In the genomic region with DNA sequence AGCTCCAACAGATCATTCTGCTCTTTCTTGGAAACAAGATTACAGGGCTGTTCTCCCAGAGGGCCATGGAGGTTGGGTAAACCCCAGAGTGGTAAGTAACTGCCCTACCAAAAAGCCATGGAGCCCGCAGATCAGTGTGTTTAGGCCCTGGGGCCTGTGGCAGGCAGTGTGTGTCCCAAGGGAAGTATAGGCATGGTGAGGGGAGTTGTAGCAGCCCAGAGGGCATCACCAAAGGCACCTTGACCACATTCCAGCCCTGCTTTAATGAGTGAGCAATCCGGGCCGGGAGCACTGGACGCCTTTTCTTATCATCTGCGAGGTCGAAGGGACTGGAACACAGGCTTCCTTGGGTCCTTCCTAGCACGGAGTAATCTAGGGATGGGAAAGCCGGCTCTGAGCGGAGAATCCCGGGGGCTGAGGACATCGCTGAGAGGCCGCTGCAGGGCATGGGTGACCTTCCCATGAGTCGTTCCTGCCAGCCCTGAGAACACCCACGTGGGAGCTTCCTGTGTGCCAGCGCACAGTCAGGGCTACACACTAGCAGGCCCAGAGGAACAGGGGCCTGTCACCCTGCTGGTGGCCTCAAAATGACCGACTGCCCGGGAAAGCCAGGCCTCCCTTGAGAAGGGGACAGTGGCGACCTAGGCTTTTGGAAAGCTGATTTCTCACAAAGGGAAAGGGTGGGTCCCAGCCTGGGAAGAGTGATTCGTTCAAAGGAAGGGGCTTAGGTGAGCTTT, we compare ENCODE assay signal across 10 cellular contexts.
DNase-seq lines count a peak whose midpoint lies in the region; ATAC-seq and TF ChIP-seq lines count a peak whose summit lies in the region.
"Had no signal": no experiment of that assay in that cellular context is flagged by ENCODE, and none has a peak within 500 bp of the region (broad histone marks: within the 10 kb centered on the region; RNA-seq: fewer than 3 reads in every experiment).

No MANE protein-coding gene starts in this region.

- H3K36me3 ChIP-seq in body of pancreas (replicated peaks in 1 of 2; ENCODE audit: insufficient read depth in 1 of 2, low read depth in 2 of 2): no peaks in the 10 kb centered on the region
- H3K36me3 ChIP-seq in liver (ENCODE audit: control insufficient read depth in 4 of 4, insufficient read depth in 3 of 4, low read depth in 1 of 4, low read length in 3 of 4): no peaks in the 10 kb centered on the region
- H3K36me3 ChIP-seq in tibial nerve: no peaks in the 10 kb centered on the region
- H3K36me3 ChIP-seq: BE2C had no signal

- WGBS in body of pancreas, 2 donors: 73 to 75% methylated on average over 19 of the region's 19 CpGs
- WGBS in liver: 78% methylated on average over 19 of the region's 19 CpGs
- WGBS in tibial nerve, 2 donors: 66 to 72% methylated on average over 16 to 19 of the region's 19 CpGs

- H3K4me3 ChIP-seq in body of pancreas: no peak overlapping the region
- H3K4me3 ChIP-seq in liver (ENCODE audit: low read depth in 1 of 3, low read length in 3 of 3): no peak overlapping the region
- no peak overlapping the region for H3K4me3 ChIP-seq in tibial nerve

- no peak for TF ChIP-seq EP300 in tibial nerve (IDR thresholded peaks at IDR 0.05)

- TF ChIP-seq CTCF in body of pancreas (IDR thresholded peaks at IDR 0.05) (no peak), liver (IDR thresholded peaks at IDR 0.05; ENCODE audit: low read depth, low read length, missing input control) (no peak), tibial nerve (IDR thresholded peaks at IDR 0.05) (no peak)

- intact Hi-C loops in body of pancreas (cut with DNase I): no loop called here

- H3K27ac ChIP-seq in body of pancreas (peak overlapping the region in 3 of 4 donors; percentile 19 to 83 (median 75)), liver (ENCODE audit: low read depth in 1 of 2, low read length in 2 of 2) (peak overlapping the region; percentile 78 to 81), tibial nerve (peak overlapping the region; percentile 86 to 97 (median 90))

- no peak for TF ChIP-seq POLR2A in body of pancreas (IDR thresholded peaks at IDR 0.05)
- no peak for TF ChIP-seq POLR2A in tibial nerve (IDR thresholded peaks at IDR 0.05)

- no peak overlapping the region for H3K9ac ChIP-seq in liver (ENCODE audit: low read depth in 1 of 2, low read length in 2 of 2)

- H3K27me3 ChIP-seq in body of pancreas: no peaks in the 10 kb centered on the region
- no peaks in the 10 kb centered on the region for H3K27me3 ChIP-seq in liver (ENCODE audit: control insufficient read depth in 4 of 4, insufficient read depth in 4 of 4, low read length in 3 of 4)
- no peaks in the 10 kb centered on the region for H3K27me3 ChIP-seq in tibial nerve
- H3K27me3 ChIP-seq: BE2C had no signal

- H3K4me1 ChIP-seq in body of pancreas: peaks cover 37% of the 10 kb centered on the region
- H3K4me1 ChIP-seq in liver (ENCODE audit: control insufficient read depth in 4 of 4, insufficient read depth in 4 of 4, low read length in 3 of 4): peaks cover 13 to 36% (median 24%) of the 10 kb centered on the region in 4 donors
- peaks cover 0 to 53% (median 35%) of the 10 kb centered on the region in 4 donors for H3K4me1 ChIP-seq in tibial nerve

- ATAC-seq in body of pancreas (no peak), GM21381 (IDR thresholded peaks at IDR 0.05; ENCODE audit: unreplicated experiment) (no peak)

- DNase-seq in activated CD8-positive, alpha-beta memory T cell treated with anti-CD3 and anti-CD28 coated beads, Interleukin-2, amount 50 U/mL, for 48 hours: peak; percentile 54
- no peak for DNase-seq in activated CD8-positive, alpha-beta memory T cell treated with anti-CD3 and anti-CD28 coated beads, Interleukin-2, amount 50 U/mL, for 4 hours
- DNase-seq in body of pancreas: no peak
- DNase-seq in tibial nerve (ENCODE audit: low spot score in 2 of 2): no peak
- DNase-seq in SHP77 treated with DMSO at 0.1 percent for 48 hours (lab: John Stamatoyannopoulos, UW): no peak
- no peak for DNase-seq in retina
- DNase-seq: BE2C, NCI-H2227 treated with DMSO at 0.1 percent for 48 hours had no signal

- TF ChIP-seq RAD21 in liver (IDR thresholded peaks at IDR 0.05): no peak

- H3K9me3 ChIP-seq in body of pancreas: no peaks in the 10 kb centered on the region
- no peaks in the 10 kb centered on the region for H3K9me3 ChIP-seq in liver (ENCODE audit: control insufficient read depth in 4 of 4, low read length in 3 of 4)
- H3K9me3 ChIP-seq in tibial nerve: no peaks in the 10 kb centered on the region
- H3K9me3 ChIP-seq: BE2C had no signal

TF ChIP-seq in liver, 16 proteins besides CTCF, POLR2A, EP300 and RAD21:
- no peak for TF ChIP-seq HNF4A (conservative IDR thresholded peaks at IDR 0.05)
- no peak for TF ChIP-seq HNF4G (IDR thresholded peaks at IDR 0.05)
